In the genomic region with DNA sequence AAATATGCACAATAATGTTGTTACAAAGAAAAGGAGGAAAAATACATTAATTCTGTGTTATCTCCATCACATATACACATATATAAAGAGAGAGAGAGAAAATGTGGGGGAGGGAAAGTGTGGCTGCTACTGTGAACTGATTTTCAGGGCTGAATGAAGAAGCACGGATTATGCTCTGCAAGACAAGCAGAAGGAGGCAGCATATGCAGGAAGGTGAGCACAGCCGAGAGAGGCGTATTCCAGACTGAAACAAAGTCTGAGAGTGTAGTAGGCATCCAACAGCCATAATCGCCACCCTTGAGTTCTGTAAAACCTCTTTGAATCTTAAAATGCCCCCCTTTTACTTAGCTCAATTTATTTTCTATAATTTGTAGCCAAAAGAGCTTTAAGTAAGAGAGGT, we compare ENCODE assay signal across 29 cellular contexts.
"Had no signal": no experiment of that assay in that cellular context is flagged by ENCODE, and none has a peak within 500 bp of the region (broad histone marks: within the 10 kb centered on the region; RNA-seq: fewer than 3 reads in every experiment).

No MANE protein-coding gene starts in this region.

- H3K27me3 ChIP-seq: heart left ventricle, hepatocyte, left lung, neutrophil, stomach, testis, thyroid gland, upper lobe of right lung had no signal

- H3K79me2 ChIP-seq: hepatocyte, parathyroid adenoma had no signal

- H3K4me2 ChIP-seq: hepatocyte had no signal

- H3K27ac Mint-ChIP-seq: naive thymus-derived CD8-positive, alpha-beta T cell; nephron; stimulated activated naive B cell treated with anti-CD40 and anti-IgM and Interleukin-4, amounts not matched to agents 10 μg/mL and 1 μg/mL and 100 μg/mL, for 72 hours had no signal

- H3K36me3 ChIP-seq: heart left ventricle, left lung, lower lobe of right lung, neutrophil, stomach, thyroid gland, upper lobe of right lung had no signal

- DNase-seq: heart left ventricle; left colon; left lung; lower lobe of right lung; mammary epithelial cell; mesenchymal stem cell; naive thymus-derived CD8-positive, alpha-beta T cell; occipital lobe; right cardiac atrium; stimulated activated CD4-positive, alpha-beta T cell treated with anti-CD3 and anti-CD28 coated beads, Interleukin-12 subunit alpha, Interleukin-12 subunit beta, amount 100 ng/mL, for 4 hours; stimulated activated CD4-positive, alpha-beta T cell treated with anti-CD3 and anti-CD28 coated beads, Interleukin-15, amount 100 ng/mL, for 24 hours; stimulated activated CD4-positive, alpha-beta T cell treated with anti-CD3 and anti-CD28 coated beads, Interleukin-2, amount 100 ng/mL, for 24 hours; stimulated activated CD4-positive, alpha-beta T cell treated with anti-CD3 and anti-CD28 coated beads, Interleukin-4, amount 100 ng/mL, for 1 hour; stimulated activated naive B cell treated with anti-CD40 and anti-IgM and Interleukin-4, amounts not matched to agents 10 μg/mL and 1 μg/mL and 100 μg/mL, for 72 hours; stimulated activated naive CD8-positive, alpha-beta T cell treated with anti-CD3 and anti-CD28 coated beads, Interleukin-15, Interleukin-2, amounts not matched to agents 100 U/mL and 50 U/mL, for 24 hours; stomach; testis; thyroid gland; trophoblast cell; upper lobe of right lung had no signal

- H3K4me1 Mint-ChIP-seq: naive thymus-derived CD8-positive, alpha-beta T cell; neural crest cell; stimulated activated naive B cell treated with anti-CD40 and anti-IgM and Interleukin-4, amounts not matched to agents 10 μg/mL and 1 μg/mL and 100 μg/mL, for 72 hours had no signal

- H3K27ac ChIP-seq: heart left ventricle, hepatocyte, left lung, lower lobe of right lung, neutrophil, parathyroid adenoma, skin epidermis, stomach, testis, thyroid gland, upper lobe of right lung had no signal

- H2AFZ ChIP-seq: hepatocyte, parathyroid adenoma had no signal

- H3K4me1 ChIP-seq: heart left ventricle, left lung, lower lobe of right lung, parathyroid adenoma, stomach, testis, thyroid gland, upper lobe of right lung had no signal

- H3K9me3 Mint-ChIP-seq: nephron, neural crest cell had no signal

- H3K9me3 ChIP-seq: heart left ventricle, lower lobe of right lung, neutrophil, stomach, testis, thyroid gland, upper lobe of right lung had no signal

- H3K27me3 Mint-ChIP-seq: naive thymus-derived CD8-positive, alpha-beta T cell; stimulated activated naive B cell treated with anti-CD40 and anti-IgM and Interleukin-4, amounts not matched to agents 10 μg/mL and 1 μg/mL and 100 μg/mL, for 72 hours had no signal

- H3K4me3 Mint-ChIP-seq: naive thymus-derived CD8-positive, alpha-beta T cell; nephron; neural crest cell; stimulated activated naive B cell treated with anti-CD40 and anti-IgM and Interleukin-4, amounts not matched to agents 10 μg/mL and 1 μg/mL and 100 μg/mL, for 72 hours had no signal

- ATAC-seq: heart left ventricle; left colon; left lung; lower lobe of right lung; naive thymus-derived CD8-positive, alpha-beta T cell; right cardiac atrium; sciatic nerve; stimulated activated naive B cell treated with anti-CD40 and anti-IgM and Interleukin-4, amounts not matched to agents 10 μg/mL and 1 μg/mL and 100 μg/mL, for 72 hours; stimulated activated naive CD8-positive, alpha-beta T cell treated with anti-CD3 and anti-CD28 coated beads, Interleukin-15, Interleukin-2, amounts not matched to agents 100 U/mL and 50 U/mL, for 24 hours; upper lobe of right lung had no signal

- H3K9ac ChIP-seq: parathyroid adenoma had no signal

- H3K36me3 Mint-ChIP-seq: naive thymus-derived CD8-positive, alpha-beta T cell; stimulated activated naive B cell treated with anti-CD40 and anti-IgM and Interleukin-4, amounts not matched to agents 10 μg/mL and 1 μg/mL and 100 μg/mL, for 72 hours had no signal

- FAIRE-seq: keratinocyte, urothelium cell line had no signal

- H3K4me3 ChIP-seq: heart left ventricle, hepatocyte, left lung, lower lobe of right lung, skin epidermis, stomach, testis, thyroid gland, upper lobe of right lung had no signal
